22 cellular contexts compared by ENCODE assay signal in the genomic region with DNA sequence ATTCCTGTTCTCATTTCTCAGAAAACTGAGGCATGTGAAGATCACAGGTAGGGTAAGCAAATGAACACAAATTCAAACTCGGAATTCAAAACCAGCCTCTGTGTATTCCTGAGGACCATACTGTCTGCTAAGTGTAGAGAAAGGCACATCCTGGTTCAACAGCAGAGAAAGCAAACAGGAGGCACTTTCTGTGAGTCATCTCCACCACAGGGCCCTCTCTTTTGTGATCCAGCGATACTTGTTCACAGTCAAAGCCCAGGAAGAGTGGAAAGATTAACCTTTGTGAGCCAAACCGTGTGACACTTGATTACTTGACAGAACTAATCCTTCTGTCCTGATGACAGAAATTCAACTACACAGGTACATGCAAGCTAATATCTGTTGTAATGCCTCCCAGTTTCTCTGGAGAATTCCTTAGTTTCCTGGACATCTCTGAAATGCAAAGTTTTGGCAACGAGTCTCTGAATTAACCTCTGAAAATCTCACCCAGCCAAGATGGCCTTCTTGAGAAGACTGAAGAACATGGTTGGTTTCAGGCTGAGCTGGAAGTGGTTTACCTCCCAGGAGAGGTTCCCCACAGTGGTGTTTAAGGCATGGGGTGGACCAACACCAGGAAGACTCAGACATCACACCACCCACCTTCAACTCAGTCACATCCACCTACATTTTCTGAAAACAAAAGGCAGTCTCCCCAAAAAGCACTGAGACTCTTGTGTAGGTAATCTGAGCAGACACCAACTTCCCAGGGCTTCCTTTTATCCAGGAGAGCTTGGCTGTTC.
DNase-seq lines count a peak whose midpoint lies in the region; ATAC-seq and TF ChIP-seq lines count a peak whose summit lies in the region.
"Had no signal": no experiment of that assay in that cellular context is flagged by ENCODE, and none has a peak within 500 bp of the region (broad histone marks: within the 10 kb centered on the region; RNA-seq: fewer than 3 reads in every experiment).

No MANE protein-coding gene starts in this region.

- H3K36me3 ChIP-seq in RWPE2 (ENCODE audit: low read depth): no peaks in the 10 kb centered on the region
- H3K36me3 ChIP-seq in MG63: no peaks in the 10 kb centered on the region
- H3K36me3 ChIP-seq: left ventricle myocardium inferior, uterus had no signal

- ATAC-seq in RWPE2 (ENCODE audit: low read depth) (0 out of 3 replicates have a peak, but pooled peaks have one; percentile 54), SK-N-SH treated with all-trans-retinoic acid at 6 μM for 48 hours (no peak)
- ATAC-seq in stimulated activated memory B cell treated with anti-CD40 and anti-IgM and Interleukin-4, amounts not matched to agents 10 μg/mL and 1 μg/mL and 100 μg/mL, for 72 hours: no peak
- ATAC-seq: mucosa of descending colon, psoas muscle had no signal

- H3K4me3 ChIP-seq in RWPE2 (ENCODE audit: severe bottlenecking) (no peak overlapping the region), MG63 (no peak overlapping the region)
- H3K4me3 ChIP-seq: left ventricle myocardium inferior, mucosa of descending colon, psoas muscle, uterus had no signal

- H3K36me3 Mint-ChIP-seq in stimulated activated memory B cell treated with anti-CD40 and anti-IgM and Interleukin-4, amounts not matched to agents 10 μg/mL and 1 μg/mL and 100 μg/mL, for 72 hours: no peaks in the 10 kb centered on the region
- H3K36me3 Mint-ChIP-seq: IgD-negative memory B cell had no signal

- H3K9me3 ChIP-seq in RWPE2 (ENCODE audit: severe bottlenecking) (no peaks in the 10 kb centered on the region), MG63 (no peaks in the 10 kb centered on the region)
- H3K9me3 ChIP-seq: left ventricle myocardium inferior, mucosa of descending colon, psoas muscle, uterus had no signal

- no peak overlapping the region for H3K27ac ChIP-seq in RWPE2 (ENCODE audit: poor library complexity, severe bottlenecking)
- H3K27ac ChIP-seq: left ventricle myocardium inferior, psoas muscle, uterus had no signal

- no peaks in the 10 kb centered on the region for H3K27me3 ChIP-seq in RWPE2 (ENCODE audit: insufficient read depth, poor library complexity, severe bottlenecking)
- no peaks in the 10 kb centered on the region for H3K27me3 ChIP-seq in MG63
- H3K27me3 ChIP-seq: uterus had no signal

- H3K9me3 Mint-ChIP-seq in stimulated activated memory B cell treated with anti-CD40 and anti-IgM and Interleukin-4, amounts not matched to agents 10 μg/mL and 1 μg/mL and 100 μg/mL, for 72 hours: no peaks in the 10 kb centered on the region

- TF ChIP-seq CTCF in RWPE2 (IDR thresholded peaks at IDR 0.05; ENCODE audit: poor library complexity, severe bottlenecking): no peak

- no peaks in the 10 kb centered on the region for H3K4me1 Mint-ChIP-seq in stimulated activated memory B cell treated with anti-CD40 and anti-IgM and Interleukin-4, amounts not matched to agents 10 μg/mL and 1 μg/mL and 100 μg/mL, for 72 hours
- H3K4me1 Mint-ChIP-seq: IgD-negative memory B cell had no signal

- H3K4me3 Mint-ChIP-seq in stimulated activated memory B cell treated with anti-CD40 and anti-IgM and Interleukin-4, amounts not matched to agents 10 μg/mL and 1 μg/mL and 100 μg/mL, for 72 hours: no peak overlapping the region

- no peak overlapping the region for H3K27ac Mint-ChIP-seq in stimulated activated memory B cell treated with anti-CD40 and anti-IgM and Interleukin-4, amounts not matched to agents 10 μg/mL and 1 μg/mL and 100 μg/mL, for 72 hours
- H3K27ac Mint-ChIP-seq: IgD-negative memory B cell had no signal

- H3K4me1 ChIP-seq in RWPE2 (ENCODE audit: insufficient read depth, poor library complexity, severe bottlenecking): no peaks in the 10 kb centered on the region
- H3K4me1 ChIP-seq: left ventricle myocardium inferior, psoas muscle, uterus had no signal

- peak; percentile 19 for DNase-seq in activated CD4-positive, alpha-beta T cell treated with anti-CD3 and anti-CD28 coated beads for 48 hours
- no peak for DNase-seq in activated CD4-positive, alpha-beta T cell treated with anti-CD3 and anti-CD28 coated beads, Interleukin-2, amount 50 U/mL, for 48 hours
- DNase-seq in GM03348 (ENCODE audit: low spot score): peak; percentile 26
- DNase-seq in RWPE2 (ENCODE audit: low spot score): no peak
- DNase-seq in glomerular visceral epithelial cell (ENCODE audit: extremely low spot score): peak; percentile 16
- no peak for DNase-seq in MG63
- DNase-seq: activated CD4-positive, CD25-positive, alpha-beta regulatory T cell treated with anti-CD3 and anti-CD28 coated beads, Interleukin-2, amount 50 U/mL, for 72 hours; activated CD8-positive, alpha-beta memory T cell treated with anti-CD3 and anti-CD28 coated beads, Interleukin-2, amount 50 U/mL, for 4 hours; activated gamma-delta T cell treated with Interleukin-2 at 50 U/mL for 16 hours; DMS79; effector memory CD4-positive, alpha-beta T cell; glutamatergic neuron; left ventricle myocardium inferior; mucosa of descending colon; MV-4-11; NCI-H2081 treated with DMSO at 0.1 percent for 48 hours; NCI-H748 treated with DMSO at 0.1 percent for 48 hours; psoas muscle; uterus had no signal

- H3K27me3 Mint-ChIP-seq in stimulated activated memory B cell treated with anti-CD40 and anti-IgM and Interleukin-4, amounts not matched to agents 10 μg/mL and 1 μg/mL and 100 μg/mL, for 72 hours: peaks cover 25% of the 10 kb centered on the region
- H3K27me3 Mint-ChIP-seq: IgD-negative memory B cell had no signal

TF ChIP-seq in SK-N-SH treated with all-trans-retinoic acid at 6 μM for 48 hours, 23 proteins besides CTCF, POLR2A, EP300 and RAD21:
- TF ChIP-seq, protein P1, sequence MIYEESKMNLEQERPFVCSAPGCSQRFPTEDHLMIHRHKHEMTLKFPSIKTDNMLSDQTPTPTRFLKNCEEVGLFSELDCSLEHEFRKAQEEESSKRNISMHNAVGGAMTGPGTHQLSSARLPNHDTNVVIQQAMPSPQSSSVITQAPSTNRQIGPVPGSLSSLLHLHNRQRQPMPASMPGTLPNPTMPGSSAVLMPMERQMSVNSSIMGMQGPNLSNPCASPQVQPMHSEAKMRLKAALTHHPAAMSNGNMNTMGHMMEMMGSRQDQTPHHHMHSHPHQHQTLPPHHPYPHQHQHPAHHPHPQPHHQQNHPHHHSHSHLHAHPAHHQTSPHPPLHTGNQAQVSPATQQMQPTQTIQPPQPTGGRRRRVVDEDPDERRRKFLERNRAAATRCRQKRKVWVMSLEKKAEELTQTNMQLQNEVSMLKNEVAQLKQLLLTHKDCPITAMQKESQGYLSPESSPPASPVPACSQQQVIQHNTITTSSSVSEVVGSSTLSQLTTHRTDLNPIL (CRISPR knock-in tag; IDR thresholded peaks at IDR 0.05; ENCODE audit: low read depth): no peak
- TF ChIP-seq ARNTL (CRISPR knock-in tag; IDR thresholded peaks at IDR 0.05; ENCODE audit: borderline replicate concordance, low read depth): no peak
- no peak for TF ChIP-seq SNAI2 (CRISPR knock-in tag; IDR thresholded peaks at IDR 0.05)
- no peak for TF ChIP-seq CSDC2 (CRISPR knock-in tag; IDR thresholded peaks at IDR 0.05)
- TF ChIP-seq, protein P2, sequence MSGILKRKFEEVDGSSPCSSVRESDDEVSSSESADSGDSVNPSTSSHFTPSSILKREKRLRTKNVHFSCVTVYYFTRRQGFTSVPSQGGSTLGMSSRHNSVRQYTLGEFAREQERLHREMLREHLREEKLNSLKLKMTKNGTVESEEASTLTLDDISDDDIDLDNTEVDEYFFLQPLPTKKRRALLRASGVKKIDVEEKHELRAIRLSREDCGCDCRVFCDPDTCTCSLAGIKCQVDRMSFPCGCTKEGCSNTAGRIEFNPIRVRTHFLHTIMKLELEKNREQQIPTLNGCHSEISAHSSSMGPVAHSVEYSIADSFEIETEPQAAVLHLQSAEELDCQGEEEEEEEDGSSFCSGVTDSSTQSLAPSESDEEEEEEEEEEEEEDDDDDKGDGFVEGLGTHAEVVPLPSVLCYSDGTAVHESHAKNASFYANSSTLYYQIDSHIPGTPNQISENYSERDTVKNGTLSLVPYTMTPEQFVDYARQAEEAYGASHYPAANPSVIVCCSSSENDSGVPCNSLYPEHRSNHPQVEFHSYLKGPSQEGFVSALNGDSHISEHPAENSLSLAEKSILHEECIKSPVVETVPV (CRISPR knock-in tag; IDR thresholded peaks at IDR 0.05): no peak
- TF ChIP-seq TOX (CRISPR knock-in tag; IDR thresholded peaks at IDR 0.05; ENCODE audit: borderline replicate concordance): no peak
- TF ChIP-seq, protein P3, sequence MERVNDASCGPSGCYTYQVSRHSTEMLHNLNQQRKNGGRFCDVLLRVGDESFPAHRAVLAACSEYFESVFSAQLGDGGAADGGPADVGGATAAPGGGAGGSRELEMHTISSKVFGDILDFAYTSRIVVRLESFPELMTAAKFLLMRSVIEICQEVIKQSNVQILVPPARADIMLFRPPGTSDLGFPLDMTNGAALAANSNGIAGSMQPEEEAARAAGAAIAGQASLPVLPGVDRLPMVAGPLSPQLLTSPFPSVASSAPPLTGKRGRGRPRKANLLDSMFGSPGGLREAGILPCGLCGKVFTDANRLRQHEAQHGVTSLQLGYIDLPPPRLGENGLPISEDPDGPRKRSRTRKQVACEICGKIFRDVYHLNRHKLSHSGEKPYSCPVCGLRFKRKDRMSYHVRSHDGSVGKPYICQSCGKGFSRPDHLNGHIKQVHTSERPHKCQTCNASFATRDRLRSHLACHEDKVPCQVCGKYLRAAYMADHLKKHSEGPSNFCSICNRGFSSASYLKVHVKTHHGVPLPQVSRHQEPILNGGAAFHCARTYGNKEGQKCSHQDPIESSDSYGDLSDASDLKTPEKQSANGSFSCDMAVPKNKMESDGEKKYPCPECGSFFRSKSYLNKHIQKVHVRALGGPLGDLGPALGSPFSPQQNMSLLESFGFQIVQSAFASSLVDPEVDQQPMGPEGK (CRISPR knock-in tag; IDR thresholded peaks at IDR 0.05; ENCODE audit: borderline replicate concordance): no peak

Comparison
In these comparisons a context has a peak if more than half of its experiments do, and no peak if none do; other contexts are left out.
1. DNase-seq: peak in activated CD4-positive, alpha-beta T cell treated with anti-CD3 and anti-CD28 coated beads for 48 hours (single experiment), GM03348 (single experiment) and glomerular visceral epithelial cell (single experiment); none in activated CD4-positive, alpha-beta T cell treated with anti-CD3 and anti-CD28 coated beads, Interleukin-2, amount 50 U/mL, for 48 hours (0 of 2), RWPE2 (single experiment) and MG63 (single experiment).